In genomic region chr14:60933920-60934655, GRCh38 we compare ENCODE assay signal across 16 cellular contexts. TPM values are rescaled to one million over a fixed set of nuclear protein-coding genes. Genes with fewer than 3 reads are reported as not detected.
DNase-seq lines count a peak whose midpoint lies in the region; ATAC-seq and TF ChIP-seq lines count a peak whose summit lies in the region.
"Had no signal": no experiment of that assay in that cellular context is flagged by ENCODE, and none has a peak within 500 bp of the region (broad histone marks: within the 10 kb centered on the region; RNA-seq: fewer than 3 reads in every experiment).

No MANE protein-coding gene starts in this region.

- TF ChIP-seq CTCF in glutamatergic neuron (IDR thresholded peaks at IDR 0.05; ENCODE audit: partially characterized antibody, unreplicated experiment) (no peak), osteocyte (IDR thresholded peaks at IDR 0.05) (no peak)

- peaks cover 0 to under 1% of the 10 kb centered on the region in 2 donors for H3K36me3 Mint-ChIP-seq in activated T-cell treated with anti-CD3 and anti-CD28 coated beads, Interleukin-2, amount 50 U/mL, for 72 hours (ENCODE audit: insufficient read depth in 2 of 2)
- H3K36me3 Mint-ChIP-seq in activated T-cell treated with anti-CD3 and anti-CD28 coated beads, Interleukin-2, amount 50 U/mL, for 4 hours (ENCODE audit: insufficient read depth): peaks cover 10% of the 10 kb centered on the region
- H3K36me3 Mint-ChIP-seq in glutamatergic neuron (ENCODE audit: unreplicated experiment) (no peaks in the 10 kb centered on the region), osteocyte (ENCODE audit: unreplicated experiment) (peaks cover 4% of the 10 kb centered on the region)

- no peaks in the 10 kb centered on the region for H3K4me1 Mint-ChIP-seq in activated T-cell treated with anti-CD3 and anti-CD28 coated beads, Interleukin-2, amount 50 U/mL, for 72 hours (ENCODE audit: low read depth)
- no peaks in the 10 kb centered on the region for H3K4me1 Mint-ChIP-seq in activated T-cell treated with anti-CD3 and anti-CD28 coated beads, Interleukin-2, amount 50 U/mL, for 4 hours (ENCODE audit: low read depth)
- peaks cover 12% of the 10 kb centered on the region for H3K4me1 Mint-ChIP-seq in glutamatergic neuron (ENCODE audit: low read depth, unreplicated experiment)
- peaks cover 22% of the 10 kb centered on the region for H3K4me1 Mint-ChIP-seq in osteocyte (ENCODE audit: unreplicated experiment)

- ATAC-seq in activated T-cell treated with anti-CD3 and anti-CD28 coated beads, Interleukin-2, amount 50 U/mL, for 72 hours (replicated peaks in 1 of 2): no peak
- no peak for ATAC-seq in activated T-cell treated with anti-CD3 and anti-CD28 coated beads, Interleukin-2, amount 50 U/mL, for 4 hours
- ATAC-seq in HG03571 (IDR thresholded peaks at IDR 0.05; ENCODE audit: unreplicated experiment) (no peak), GM18858 (IDR thresholded peaks at IDR 0.05; ENCODE audit: unreplicated experiment) (no peak)
- ATAC-seq: CD8-positive, alpha-beta T cell had no signal

- H3K4me3 Mint-ChIP-seq in activated T-cell treated with anti-CD3 and anti-CD28 coated beads, Interleukin-2, amount 50 U/mL, for 72 hours: no peak overlapping the region
- no peak overlapping the region for H3K4me3 Mint-ChIP-seq in activated T-cell treated with anti-CD3 and anti-CD28 coated beads, Interleukin-2, amount 50 U/mL, for 4 hours
- H3K4me3 Mint-ChIP-seq in glutamatergic neuron (ENCODE audit: unreplicated experiment) (no peak overlapping the region), osteocyte (ENCODE audit: unreplicated experiment) (no peak overlapping the region)
- H3K4me3 Mint-ChIP-seq: CD8-positive, alpha-beta T cell had no signal

- DNase-seq in activated T-cell treated with anti-CD3 and anti-CD28 coated beads, Interleukin-2, amount 50 U/mL, for 72 hours: no peak
- DNase-seq in activated T-cell treated with anti-CD3 and anti-CD28 coated beads, Interleukin-2, amount 50 U/mL, for 4 hours: no peak
- DNase-seq in OCI-M2 (lab: John Stamatoyannopoulos, UW; ENCODE audit: unreplicated experiment): peak; percentile 25
- no peak for DNase-seq in glutamatergic neuron
- no peak for DNase-seq in osteocyte (ENCODE audit: extremely low spot score, unreplicated experiment)
- no peak for DNase-seq in NCI-H2107 treated with DMSO at 0.1 percent for 48 hours (lab: John Stamatoyannopoulos, UW; ENCODE audit: unreplicated experiment)
- DNase-seq: CD8-positive, alpha-beta T cell; DMS79 treated with DMSO at 0.1 percent for 48 hours; NCI-H187 treated with DMSO at 0.1 percent for 48 hours; NCI-H2171 treated with DMSO at 0.1 percent for 48 hours; NCI-H446 treated with DMSO at 0.1 percent for 48 hours; NK-92 treated with Interleukin-12 subunit alpha and Interleukin-12 subunit beta, amount 100 ng/mL, for 24 hours; RPMI8226; SJCRH30 had no signal

- H3K27me3 Mint-ChIP-seq in activated T-cell treated with anti-CD3 and anti-CD28 coated beads, Interleukin-2, amount 50 U/mL, for 72 hours (ENCODE audit: low read depth): no peaks in the 10 kb centered on the region
- no peaks in the 10 kb centered on the region for H3K27me3 Mint-ChIP-seq in activated T-cell treated with anti-CD3 and anti-CD28 coated beads, Interleukin-2, amount 50 U/mL, for 4 hours (ENCODE audit: low read depth)
- no peaks in the 10 kb centered on the region for H3K27me3 Mint-ChIP-seq in glutamatergic neuron (ENCODE audit: unreplicated experiment)
- H3K27me3 Mint-ChIP-seq in osteocyte (ENCODE audit: unreplicated experiment): no peaks in the 10 kb centered on the region

- H3K9me3 Mint-ChIP-seq in activated T-cell treated with anti-CD3 and anti-CD28 coated beads, Interleukin-2, amount 50 U/mL, for 72 hours: peaks cover under 1 to 5% of the 10 kb centered on the region in 2 donors
- no peaks in the 10 kb centered on the region for H3K9me3 Mint-ChIP-seq in activated T-cell treated with anti-CD3 and anti-CD28 coated beads, Interleukin-2, amount 50 U/mL, for 4 hours
- H3K9me3 Mint-ChIP-seq in glutamatergic neuron (ENCODE audit: unreplicated experiment) (no peaks in the 10 kb centered on the region), osteocyte (ENCODE audit: unreplicated experiment) (no peaks in the 10 kb centered on the region)
- H3K9me3 Mint-ChIP-seq: CD8-positive, alpha-beta T cell had no signal

- peak overlapping the region; percentile 26 for H3K27ac Mint-ChIP-seq in activated T-cell treated with anti-CD3 and anti-CD28 coated beads, Interleukin-2, amount 50 U/mL, for 72 hours
- H3K27ac Mint-ChIP-seq in glutamatergic neuron (ENCODE audit: unreplicated experiment) (peak overlapping the region; percentile 31), osteocyte (ENCODE audit: unreplicated experiment) (no peak overlapping the region)
- H3K27ac Mint-ChIP-seq: CD8-positive, alpha-beta T cell had no signal

RNA-seq across cellular contexts. Expression of gene TRMT5, which starts 46.8 kb away (rescaled TPM):
- 10 to 100 TPM in 1 of 2 donors, 1 to 10 TPM in 1; 9.5 to 10.6 TPM for total RNA-seq in activated T-cell treated with anti-CD3 and anti-CD28 coated beads, Interleukin-2, amount 50 U/mL, for 72 hours
- 10 to 100 TPM; 14.8 to 20.5 (median 20.0) TPM for total RNA-seq in activated T-cell treated with anti-CD3 and anti-CD28 coated beads, Interleukin-2, amount 50 U/mL, for 4 hours
- total RNA-seq in glutamatergic neuron (ENCODE audit: unreplicated experiment) (16.6 TPM), osteocyte (15.8 and 17.0 TPM in 2 replicates)

RNA-seq across cellular contexts. Expression of gene SLC38A6, which starts 47.0 kb away (rescaled TPM):
- 1 to 10 TPM; 5.9 to 8.0 TPM for total RNA-seq in activated T-cell treated with anti-CD3 and anti-CD28 coated beads, Interleukin-2, amount 50 U/mL, for 72 hours
- 1 to 10 TPM; 2.9 to 3.8 (median 3.3) TPM for total RNA-seq in activated T-cell treated with anti-CD3 and anti-CD28 coated beads, Interleukin-2, amount 50 U/mL, for 4 hours
- 20.2 TPM for total RNA-seq in glutamatergic neuron (ENCODE audit: unreplicated experiment)
- 61.9 and 63.9 TPM in 2 replicates for total RNA-seq in osteocyte
